In genomic region chr2:147062073-147062472, GRCh38 we compare ENCODE assay signal across 3 cellular contexts.
TF ChIP-seq lines count a peak whose summit lies in the region.

No MANE protein-coding gene starts in this region.

TF ChIP-seq in A549, 52 proteins besides CTCF, POLR2A, EP300 and RAD21:
- TF ChIP-seq EHF (CRISPR knock-in tag; IDR thresholded peaks at IDR 0.05) (no peak), MAFK (IDR thresholded peaks at IDR 0.05; ENCODE audit: partially characterized antibody) (peak; percentile 84)

TF ChIP-seq in IMR-90, 13 proteins besides CTCF, POLR2A, EP300 and RAD21:
- no peak for TF ChIP-seq BHLHE40 (IDR thresholded peaks at IDR 0.05; ENCODE audit: low read depth, low read length)
- TF ChIP-seq MAFK (IDR thresholded peaks at IDR 0.05; ENCODE audit: low read depth, low read length): peak; percentile 89

TF ChIP-seq in H1, 55 proteins besides CTCF, POLR2A, EP300 and RAD21:
- no peak for TF ChIP-seq EZH2 (IDR thresholded peaks at IDR 0.05; ENCODE audit: low read depth, low read length, severe bottlenecking)
- TF ChIP-seq MAFK (IDR thresholded peaks at IDR 0.05; ENCODE audit: low read depth, low read length): peak; percentile 58; the same call in 1 of the 2 replicates
